8 cellular contexts compared by ENCODE assay signal in the genomic region with DNA sequence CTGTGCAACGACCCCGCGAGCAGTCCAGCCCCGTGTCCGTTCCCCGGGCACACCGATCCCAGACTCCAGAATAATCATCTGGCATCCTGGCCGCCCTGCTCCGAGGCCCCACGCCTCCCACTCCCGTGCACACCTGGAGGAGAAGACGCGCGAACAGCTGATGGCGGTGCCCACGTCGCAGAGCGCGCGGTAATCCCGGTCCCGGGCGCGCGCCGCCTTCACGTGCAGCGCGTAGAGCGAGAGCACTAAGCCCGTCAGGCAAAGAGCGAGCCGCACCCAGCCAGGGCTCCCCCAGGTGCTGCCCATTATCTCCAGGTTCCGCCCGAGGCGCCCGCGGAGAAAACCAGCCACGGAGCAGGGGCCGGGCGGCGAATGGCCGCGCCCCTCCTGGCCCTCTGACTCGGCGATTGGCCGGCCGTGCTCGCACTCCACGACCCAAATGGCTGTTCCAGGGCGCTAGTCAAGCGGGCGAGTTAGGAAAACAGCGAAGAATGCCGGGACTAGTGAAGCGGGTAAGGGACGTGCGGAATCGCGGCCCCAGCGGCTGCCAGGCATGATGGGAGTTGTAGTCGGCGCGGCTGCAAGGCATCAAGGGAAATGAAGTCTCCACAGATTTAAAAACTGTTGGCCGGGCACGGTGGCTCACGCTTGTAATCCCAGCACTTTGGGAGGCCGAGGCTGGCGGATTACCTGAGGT. TPM values are rescaled to one million over a fixed set of nuclear protein-coding genes. Genes with fewer than 3 reads are reported as not detected.
DNase-seq lines count a peak whose midpoint lies in the region; ATAC-seq and TF ChIP-seq lines count a peak whose summit lies in the region.

A gene (minus strand): TSS at position 374 of the 697 bp plus-strand sequence. CDS start 68 bp downstream, at position 306.

- ATAC-seq in HG02870 (IDR thresholded peaks at IDR 0.05; ENCODE audit: unreplicated experiment) (peak; percentile 78), left ventricle myocardium superior (peak; percentile 96)

- in situ Hi-C loops in GM13977 (cut with MboI; ENCODE audit: low pct_unique_long_range_greater_than_20kb, low sequenced_read_pairs, unreplicated experiment): no loop called here

- no peaks in the 10 kb centered on the region for H3K9me3 ChIP-seq in uterus

- H3K27me3 ChIP-seq in uterus: no peaks in the 10 kb centered on the region

- DNase-seq in GM13977 (ENCODE audit: low spot score) (peak; percentile 92), NCI-H1694 (lab: John Stamatoyannopoulos, UW) (peak; percentile 80), T-helper 2 cell (peak; percentile 65 to 91 (median 82)), left ventricle myocardium superior (peak; percentile 96), pulmonary artery endothelial cell (ENCODE audit: low read depth, low spot score) (peak; percentile 91), uterus (peak; percentile 94 to 95)

- H3K27ac ChIP-seq in angular gyrus (ENCODE audit: low read depth, low read length) (peak within 1 kb of the TSS; percentile 82), uterus (peak within 1 kb of the TSS; percentile 69 to 89)

- H3K4me3 ChIP-seq in uterus: peak within 1 kb of the TSS; percentile 62 to 65

- peak; percentile 60 for TF ChIP-seq POLR2A in uterus (IDR thresholded peaks at IDR 0.05)

- no peaks in the 10 kb centered on the region for H3K36me3 ChIP-seq in uterus

- H3K4me1 ChIP-seq in uterus: peaks cover 0 to 3% of the 10 kb centered on the region in 2 donors

- TF ChIP-seq CTCF in GM13977 (IDR thresholded peaks at IDR 0.05; ENCODE audit: extremely low read depth, insufficient read depth, missing control alignments): no peak
- TF ChIP-seq CTCF in uterus (IDR thresholded peaks at IDR 0.05): peak in 1 of 4 experiments; percentile 35

- intact Hi-C loops in left ventricle myocardium superior (cut with micrococcal nuclease) (no loop called here), uterus (cut with DNase I; ENCODE audit: low total_unique reads) (no loop called here)

RNA-seq across cellular contexts. Expression of the gene that starts here (rescaled TPM):
- total RNA-seq in left ventricle myocardium superior (39.9 TPM), pulmonary artery endothelial cell (53.6 and 78.7 TPM in 2 replicates), uterus (10 to 100 TPM; 68.7 to 81.8 (median 73.5) TPM)

Comparison
In these comparisons a context has a peak if more than half of its experiments do, and no peak if none do; other contexts are left out.
1. Peak in every context shown above with its lines: DNase-seq, ATAC-seq, H3K4me3 ChIP-seq and H3K27ac ChIP-seq.